In genomic region chr17:82338858-82339633, GRCh38 we compare ENCODE assay signal across 9 cellular contexts. TPM values are rescaled to one million over a fixed set of nuclear protein-coding genes. Genes with fewer than 3 reads are reported as not detected.
A peak's percentile ranks its signal among the peaks of the same experiment; 100 is the strongest.
DNase-seq lines count a peak whose midpoint lies in the region; ATAC-seq and TF ChIP-seq lines count a peak whose summit lies in the region.
"Had no signal": no experiment of that assay in that cellular context is flagged by ENCODE, and none has a peak within 500 bp of the region (broad histone marks: within the 10 kb centered on the region; RNA-seq: fewer than 3 reads in every experiment).

No MANE protein-coding gene starts in this region.

- H3K4me3 ChIP-seq in retinal pigment epithelial cell (ENCODE audit: low read length): peak overlapping the region; percentile 33

- DNase-seq in G401 (ENCODE audit: low spot score) (peak; percentile 54), RKO (ENCODE audit: low spot score) (peak; percentile 91), fibroblast of peridontal ligament (ENCODE audit: extremely low read depth) (peak; percentile 55), retinal pigment epithelial cell (ENCODE audit: low read depth) (no peak), NCI-H345 (lab: John Stamatoyannopoulos, UW) (no peak), middle frontal gyrus (ENCODE audit: extremely low spot score, low spot score) (no peak)

- no peak for ATAC-seq in HG03565 (IDR thresholded peaks at IDR 0.05; ENCODE audit: unreplicated experiment)
- no peak for ATAC-seq in GM18498 (IDR thresholded peaks at IDR 0.05; ENCODE audit: unreplicated experiment)

- no peak for TF ChIP-seq CTCF in retinal pigment epithelial cell (conservative IDR thresholded peaks at IDR 0.05; ENCODE audit: low read depth, low read length)

- in situ Hi-C loops in G401 (cut with HindIII; ENCODE audit: low sequenced_read_pairs): no loop called here

RNA-seq across cellular contexts. Expression of gene SECTM1, which starts 5.5 kb away (rescaled TPM):
- total RNA-seq in G401 (2014; rRNA removed; shearing (Covaris generic)): 3.1 and 10.5 TPM in 2 replicates

RNA-seq across cellular contexts. Expression of gene TEX19, which starts 20.0 kb away (rescaled TPM):
- 5.5 and 5.7 TPM in 2 replicates for total RNA-seq in G401 (2014; rRNA removed; shearing (Covaris generic))
- total RNA-seq: subcutaneous adipose tissue had no signal

RNA-seq across cellular contexts. Expression of gene CD7, which starts 21.6 kb away (rescaled TPM):
- total RNA-seq in G401 (2014; rRNA removed; shearing (Covaris generic)): 3.8 and 26.3 TPM in 2 replicates

RNA-seq across cellular contexts. Expression of gene UTS2R, which starts 32.5 kb away (rescaled TPM):
- 1.5 TPM in 1 of 2 replicates, not detected in the other for total RNA-seq in G401 (2014; rRNA removed; shearing (Covaris generic))
- total RNA-seq: subcutaneous adipose tissue had no signal

Comparison
In these comparisons a context has a peak if more than half of its experiments do, and no peak if none do; other contexts are left out.
1. DNase-seq: peak in G401 (single experiment), RKO (single experiment) and fibroblast of peridontal ligament (single experiment); none in retinal pigment epithelial cell (single experiment), NCI-H345 (single experiment) and middle frontal gyrus (single experiment).